8 cellular contexts compared by ENCODE assay signal in genomic region chr13:24541476-24542352, GRCh38. TPM values are rescaled to one million over a fixed set of nuclear protein-coding genes. Genes with fewer than 3 reads are reported as not detected.
DNase-seq lines count a peak whose midpoint lies in the region; ATAC-seq and TF ChIP-seq lines count a peak whose summit lies in the region.
"Not testable (repeated sequence)": the region's sequence is repeated elsewhere in the genome, so short reads cannot be mapped to it uniquely, and the experiment has no call there.

No MANE protein-coding gene starts in this region.

- not testable (repeated sequence) for H3K4me1 ChIP-seq in BLaER1 treated with 17β-estradiol and CSF1 and Interleukin-3, amounts not matched to agents 10 nM and 100 nM

- peak overlapping the region; percentile 39 for H3K4me3 Mint-ChIP-seq in MCF 10A (ENCODE audit: unreplicated experiment)
- peak overlapping the region; percentile 76 for H3K4me3 Mint-ChIP-seq in mesothelial cell of epicardium

- not testable (repeated sequence) for TF ChIP-seq CTCF in NB4 (IDR thresholded peaks at IDR 0.05; ENCODE audit: low read depth, low read length); WI38 (IDR thresholded peaks at IDR 0.05; ENCODE audit: low read depth, low read length); MCF 10A (IDR thresholded peaks at IDR 0.05; ENCODE audit: unreplicated experiment); mesothelial cell of epicardium (IDR thresholded peaks at IDR 0.05; ENCODE audit: unreplicated experiment)

- peak overlapping the region; percentile 76 to 91 (median 82) for H3K4me2 ChIP-seq in BLaER1 treated with 17β-estradiol and CSF1 and Interleukin-3, amounts not matched to agents 10 nM and 100 nM

- H3K9me3 ChIP-seq in BLaER1 treated with 17β-estradiol and CSF1 and Interleukin-3, amounts not matched to agents 10 nM and 100 nM (replicated peaks in 1 of 11), result not testable (repeated sequence)

- CTCF ChIA-PET in MCF 10A (lab: Yijun Ruan, JAX), result interaction anchor here (0.6 kb wide), 1 partner anchor 22 kb away, joined by 3 read pairs; no protein-coding TSS in a partner anchor

- POLR2A ChIA-PET in MCF 10A (lab: Yijun Ruan, JAX), result interaction anchor here (0.6 kb wide), 2 partner anchors 13 to 123 kb away, joined by 3 read pairs; no protein-coding TSS in a partner anchor

- not testable (repeated sequence) for H3K4me1 Mint-ChIP-seq in MCF 10A (ENCODE audit: insufficient read depth, unreplicated experiment); mesothelial cell of epicardium

- H3K9ac ChIP-seq in BLaER1 treated with 17β-estradiol and CSF1 and Interleukin-3, amounts not matched to agents 10 nM and 100 nM, result peak overlapping the region; percentile 21 to 63 (median 51); a peak in 16 of 22 replicates

- not testable (repeated sequence) for H4K20me1 ChIP-seq in BLaER1 treated with 17β-estradiol and CSF1 and Interleukin-3, amounts not matched to agents 10 nM and 100 nM

- peak; percentile 48 for DNase-seq in NB4 (ENCODE audit: low read depth)
- DNase-seq in MCF 10A (ENCODE audit: unreplicated experiment); mesothelial cell of epicardium (ENCODE audit: low spot score in 2 of 2, unreplicated experiment in 2 of 2): not testable (repeated sequence)
- DNase-seq in Right ventricle myocardium superior, result peak; percentile 60

- H3K27me3 ChIP-seq in BLaER1 treated with 17β-estradiol and CSF1 and Interleukin-3, amounts not matched to agents 10 nM and 100 nM, result peaks cover 30 to 41% (median 35%) of the 10 kb centered on the region in 11 experiments

- not testable (repeated sequence) for H3K27ac ChIP-seq in BLaER1 treated with 17β-estradiol and CSF1 and Interleukin-3, amounts not matched to agents 10 nM and 100 nM; skin epidermis

- not testable (repeated sequence) for H3K27ac Mint-ChIP-seq in MCF 10A (ENCODE audit: low read depth, unreplicated experiment); mesothelial cell of epicardium

- TF ChIP-seq POLR2A in NB4 (IDR thresholded peaks at IDR 0.05; ENCODE audit: extremely low read depth, insufficient read length), result not testable (repeated sequence)

- ATAC-seq in GM21360 (IDR thresholded peaks at IDR 0.05; ENCODE audit: unreplicated experiment) (peak; percentile 40), Right ventricle myocardium superior (ENCODE audit: poor library complexity) (peak; percentile 64)

- H3K36me3 Mint-ChIP-seq in MCF 10A (ENCODE audit: insufficient read depth, unreplicated experiment); mesothelial cell of epicardium: not testable (repeated sequence)

- H3K27me3 Mint-ChIP-seq in MCF 10A (ENCODE audit: insufficient read depth, unreplicated experiment) (peaks cover 25% of the 10 kb centered on the region), mesothelial cell of epicardium (ENCODE audit: low read depth) (peaks cover 75% of the 10 kb centered on the region)

- H3K9me3 Mint-ChIP-seq in MCF 10A (ENCODE audit: unreplicated experiment); mesothelial cell of epicardium: not testable (repeated sequence)

- intact Hi-C loops in MCF 10A (cut with micrococcal nuclease); Right ventricle myocardium superior (cut with DNase I): not testable (repeated sequence)

- H3K36me3 ChIP-seq in BLaER1 treated with 17β-estradiol and CSF1 and Interleukin-3, amounts not matched to agents 10 nM and 100 nM, result not testable (repeated sequence)

- H3K4me3 ChIP-seq in BLaER1 treated with 17β-estradiol and CSF1 and Interleukin-3, amounts not matched to agents 10 nM and 100 nM, result peak overlapping the region; percentile 51 to 69 (median 58)
- H3K4me3 ChIP-seq in NB4 (ENCODE audit: low read depth, low read length) (peak overlapping the region; percentile 40), WI38 (ENCODE audit: low read depth, low read length) (peak overlapping the region; percentile 39), skin epidermis (peak overlapping the region; percentile 24 to 42 (median 33))

- not testable (repeated sequence) for BruUV-seq in MCF 10A (replicated peaks; lab: Mats Ljungman, UMichigan)

RNA-seq across cellular contexts. Expression of gene PARP4, which starts 29.1 kb away (rescaled TPM):
- total RNA-seq in MCF 10A (2022) (30.9 and 34.3 TPM in 2 replicates), Right ventricle myocardium superior (24.7 TPM), mesothelial cell of epicardium (42.8 to 44.2 TPM (median 43.1 TPM) in 3 replicates)
